ENCODE assay signal across 17 cellular contexts in genomic region chr1:21287905-21288514, GRCh38. TPM values are rescaled to one million over a fixed set of nuclear protein-coding genes. Genes with fewer than 3 reads are reported as not detected.
A peak's percentile ranks its signal among the peaks of the same experiment; 100 is the strongest.
DNase-seq lines count a peak whose midpoint lies in the region; ATAC-seq, FAIRE-seq and TF ChIP-seq lines count a peak whose summit lies in the region.
"Had no signal": no experiment of that assay in that cellular context is flagged by ENCODE, and none has a peak within 500 bp of the region (broad histone marks: within the 10 kb centered on the region; RNA-seq: fewer than 3 reads in every experiment).

No MANE protein-coding gene starts in this region.

- intact Hi-C loops in left ventricle myocardium superior (cut with micrococcal nuclease) (no loop called here), mucosa of descending colon (cut with DNase I, micrococcal nuclease) (no loop called here)

- H3K36me3 ChIP-seq in right atrium auricular region: peaks cover 12% of the 10 kb centered on the region
- 0 out of 2 replicates have a peak, but pooled peaks cover 3% of the 10 kb centered on the region for H3K36me3 ChIP-seq in SU-DHL-6 (ENCODE audit: low read length)
- H3K36me3 ChIP-seq in mucosa of descending colon (ENCODE audit: low read depth): no peaks in the 10 kb centered on the region
- H3K36me3 ChIP-seq: BLaER1, HAP-1 had no signal

- H3K9me3 ChIP-seq in right atrium auricular region (no peaks in the 10 kb centered on the region), SU-DHL-6 (ENCODE audit: insufficient read depth, low read length) (no peaks in the 10 kb centered on the region), mucosa of descending colon (no peaks in the 10 kb centered on the region)
- H3K9me3 ChIP-seq: BLaER1, HAP-1 had no signal

- no peaks in the 10 kb centered on the region for H3K9me2 ChIP-seq in SU-DHL-6 (replicated peaks; ENCODE audit: insufficient read depth, low read length)

- DNase-seq in right atrium auricular region (ENCODE audit: low spot score): no peak
- no peak for DNase-seq in left ventricle myocardium superior
- peak in 2 of 3 donors; percentile 32 to 52 for DNase-seq in mucosa of descending colon
- no peak for DNase-seq in type B pancreatic cell (ENCODE audit: extremely low spot score, unreplicated experiment)
- no peak for DNase-seq in HPDE6-E6E7 (ENCODE audit: extremely low spot score)
- DNase-seq in RCC 7860 (ENCODE audit: low spot score): no peak
- DNase-seq: activated CD4-positive, alpha-beta T cell treated with anti-CD3 and anti-CD28 coated beads, Interleukin-2, amount 50 U/mL, for 48 hours; amygdala; NCI-H1092; NCI-H446; PC-3 had no signal

- no peaks in the 10 kb centered on the region for H4K20me1 ChIP-seq in SU-DHL-6 (ENCODE audit: low read depth, low read length)

- H3F3A ChIP-seq in SU-DHL-6 (ENCODE audit: insufficient read depth): peaks cover 37% of the 10 kb centered on the region

- H3K27me3 ChIP-seq in right atrium auricular region (no peaks in the 10 kb centered on the region), SU-DHL-6 (ENCODE audit: low read length) (no peaks in the 10 kb centered on the region)
- H3K27me3 ChIP-seq: BLaER1 had no signal

- peak overlapping the region; percentile 33 for H3K4me3 Mint-ChIP-seq in type B pancreatic cell

- H3K27ac Mint-ChIP-seq in type B pancreatic cell: no peak overlapping the region

- H3K9me3 Mint-ChIP-seq in type B pancreatic cell: no peaks in the 10 kb centered on the region

- no peaks in the 10 kb centered on the region for H3K36me3 Mint-ChIP-seq in type B pancreatic cell

- ATAC-seq in left ventricle myocardium superior (no peak), mucosa of descending colon (peak; percentile 47), HG02798 (IDR thresholded peaks at IDR 0.05; ENCODE audit: poor library complexity, unreplicated experiment) (no peak)
- ATAC-seq: PC-3, right cardiac atrium had no signal

- no peak for FAIRE-seq in RCC 7860 (lab: Jason Lieb, UNC)
- FAIRE-seq: GM18507 had no signal

- H2AFZ ChIP-seq in SU-DHL-6 (ENCODE audit: low read depth, low read length, severe bottlenecking): no peak overlapping the region

- no peak overlapping the region for H3K4me3 ChIP-seq in right atrium auricular region
- no peak overlapping the region for H3K4me3 ChIP-seq in SU-DHL-6 (ENCODE audit: insufficient read depth, low read length, poor library complexity, severe bottlenecking)
- no peak overlapping the region for H3K4me3 ChIP-seq in mucosa of descending colon
- H3K4me3 ChIP-seq: BLaER1, HAP-1 had no signal

- H3K27ac ChIP-seq in right atrium auricular region (peak overlapping the region; percentile 79 to 82), SU-DHL-6 (ENCODE audit: low read depth, low read length) (peak overlapping the region; percentile 6; the same call in 1 of the 2 replicates)
- H3K27ac ChIP-seq: BLaER1 had no signal

- no peaks in the 10 kb centered on the region for H3K27me3 Mint-ChIP-seq in type B pancreatic cell

- no peak overlapping the region for H3K4me2 ChIP-seq in SU-DHL-6 (ENCODE audit: low read depth, low read length, poor library complexity, severe bottlenecking)

- TF ChIP-seq CTCF in right atrium auricular region (IDR thresholded peaks at IDR 0.05) (no peak), SU-DHL-6 (IDR thresholded peaks at IDR 0.05; ENCODE audit: insufficient read depth, low read length, poor library complexity, severe bottlenecking) (no peak), mucosa of descending colon (IDR thresholded peaks at IDR 0.05) (no peak), type B pancreatic cell (conservative IDR thresholded peaks at IDR 0.05) (no peak)

- no peak overlapping the region for H3K9ac ChIP-seq in SU-DHL-6 (ENCODE audit: low read length)
- H3K9ac ChIP-seq: BLaER1 had no signal

- H3K4me1 Mint-ChIP-seq in type B pancreatic cell (ENCODE audit: unreplicated experiment): peaks cover 24% of the 10 kb centered on the region

- peaks cover 11% of the 10 kb centered on the region for H3K79me2 ChIP-seq in SU-DHL-6 (ENCODE audit: insufficient read depth, low read length)

- H3K4me1 ChIP-seq in right atrium auricular region (peaks cover 0 to 41% of the 10 kb centered on the region in 2 donors), mucosa of descending colon (ENCODE audit: low read depth) (peaks cover 32% of the 10 kb centered on the region)

RNA-seq across cellular contexts. Expression of gene ECE1, which starts 2.3 kb away (rescaled TPM):
- total RNA-seq in right atrium auricular region (100 to 1,000 TPM in 1 of 2 donors, 10 to 100 TPM in 1; 83.7 to 152 TPM), left ventricle myocardium superior (43.3 TPM), mucosa of descending colon (100 to 1,000 TPM; 103 to 161 (median 149) TPM), type B pancreatic cell (ENCODE audit: low replicate concordance) (37.2 and 49.8 TPM in 2 replicates)

Comparison
In these comparisons a context has a peak if more than half of its experiments do, and no peak if none do; other contexts are left out.
1. DNase-seq: peak in mucosa of descending colon (2 of 3); none in right atrium auricular region (single experiment), left ventricle myocardium superior (single experiment), type B pancreatic cell (single experiment), HPDE6-E6E7 (single experiment) and RCC 7860 (single experiment).